28 cellular contexts compared by ENCODE assay signal in genomic region chr10:125334545-125334944, GRCh38.
"Had no signal": no experiment of that assay in that cellular context is flagged by ENCODE, and none has a peak within 500 bp of the region (broad histone marks: within the 10 kb centered on the region; RNA-seq: fewer than 3 reads in every experiment).

No MANE protein-coding gene starts in this region.

- DNase-seq: activated effector memory CD4-positive, alpha-beta T cell treated with anti-CD3 and anti-CD28 coated beads, Interleukin-2, amount 50 U/mL, for 16 hours; activated effector memory CD4-positive, alpha-beta T cell treated with Interleukin-2 at 50 U/mL for 16 hours; activated gamma-delta T cell; activated gamma-delta T cell treated with Interleukin-2 at 50 U/mL for 16 hours; activated naive CD4-positive, alpha-beta T cell; activated naive CD4-positive, alpha-beta T cell treated with anti-CD3 and anti-CD28 coated beads for 36 hours; activated naive CD4-positive, alpha-beta T cell treated with anti-CD3 and anti-CD28 coated beads, Interleukin-2, amount 10 ng/mL, durations not matched to agents 7 days and 5 days; activated naive CD4-positive, alpha-beta T cell treated with anti-CD3 and anti-CD28 coated beads, Interleukin-2, amount 50 U/mL, for 16 hours; activated naive CD4-positive, alpha-beta T cell treated with Interleukin-2 at 50 U/mL for 16 hours; activated naive CD8-positive, alpha-beta T cell treated with anti-CD3 and anti-CD28 coated beads for 36 hours; activated naive CD8-positive, alpha-beta T cell treated with anti-CD3 and anti-CD28 coated beads, Interleukin-2, amount 10 ng/mL, durations not matched to agents 7 days and 5 days; activated naive CD8-positive, alpha-beta T cell treated with anti-CD3 and anti-CD28 coated beads, Interleukin-2, amount 50 U/mL, for 24 hours; activated T-cell treated with anti-CD3 and anti-CD28 coated beads, Interleukin-2, amount 50 U/mL, for 24 hours; activated T-cell treated with anti-CD3 and anti-CD28 coated beads, Interleukin-2, amount 50 U/mL, for 4 hours; activated T-cell treated with anti-CD3 and anti-CD28 coated beads, Interleukin-2, amount 50 U/mL, for 48 hours; activated T-cell treated with anti-CD3 and anti-CD28 coated beads, Interleukin-2, amount 50 U/mL, for 72 hours; adrenal gland; amniotic stem cell; amygdala; anterior cingulate cortex; aorta; body of pancreas; brain microvascular endothelial cell; caudate nucleus; central memory CD4-positive, alpha-beta T cell; cerebellar nuclear complex had no signal

- ATAC-seq: activated naive CD4-positive, alpha-beta T cell treated with anti-CD3 and anti-CD28 coated beads, Interleukin-2, amount 50 U/mL, for 72 hours; activated naive CD8-positive, alpha-beta T cell treated with anti-CD3 and anti-CD28 coated beads, Interleukin-2, amount 50 U/mL, for 24 hours; activated T-cell treated with anti-CD3 and anti-CD28 coated beads, Interleukin-2, amount 50 U/mL, for 4 hours; activated T-cell treated with anti-CD3 and anti-CD28 coated beads, Interleukin-2, amount 50 U/mL, for 72 hours; activated T-helper 17 cell treated with anti-CD3 and anti-CD28 coated beads, Interleukin-2, amount 50 U/mL, for 72 hours; body of pancreas had no signal
